Comparison of ENCODE assay signal across 40 cellular contexts in the genomic region with DNA sequence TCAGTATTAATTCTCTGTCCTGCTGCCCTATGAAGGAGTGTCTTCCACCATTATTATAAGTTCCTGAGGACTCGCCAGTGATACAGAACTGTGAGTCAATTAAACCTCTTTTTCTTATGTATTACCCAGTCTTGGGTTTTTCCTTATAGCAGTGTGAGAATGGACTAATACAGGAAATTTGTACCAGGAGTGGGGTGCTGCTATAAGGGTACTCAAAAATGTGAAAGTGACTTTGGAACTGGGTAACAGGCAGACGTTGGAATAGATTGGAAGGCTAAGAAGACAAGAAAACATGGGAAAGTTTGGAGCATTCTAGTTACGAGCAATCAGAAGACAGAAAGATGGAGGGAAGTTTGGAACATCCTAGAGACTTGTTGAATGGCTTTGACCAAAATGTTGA.
"Had no signal": no experiment of that assay in that cellular context is flagged by ENCODE, and none has a peak within 500 bp of the region (broad histone marks: within the 10 kb centered on the region; RNA-seq: fewer than 3 reads in every experiment).

No MANE protein-coding gene starts in this region.

- DNase-seq: activated effector memory CD4-positive, alpha-beta T cell treated with anti-CD3 and anti-CD28 coated beads, Interleukin-2, amount 50 U/mL, for 16 hours; activated effector memory CD4-positive, alpha-beta T cell treated with Interleukin-2 at 50 U/mL for 16 hours; activated gamma-delta T cell; activated gamma-delta T cell treated with Interleukin-2 at 50 U/mL for 16 hours; activated naive CD4-positive, alpha-beta T cell; activated naive CD4-positive, alpha-beta T cell treated with anti-CD3 and anti-CD28 coated beads for 36 hours; activated naive CD4-positive, alpha-beta T cell treated with anti-CD3 and anti-CD28 coated beads, Interleukin-2, amount 10 ng/mL, durations not matched to agents 7 days and 5 days; activated naive CD4-positive, alpha-beta T cell treated with anti-CD3 and anti-CD28 coated beads, Interleukin-2, amount 50 U/mL, for 16 hours; activated naive CD4-positive, alpha-beta T cell treated with Interleukin-2 at 50 U/mL for 16 hours; activated naive CD8-positive, alpha-beta T cell treated with anti-CD3 and anti-CD28 coated beads for 36 hours; activated naive CD8-positive, alpha-beta T cell treated with anti-CD3 and anti-CD28 coated beads, Interleukin-2, amount 10 ng/mL, durations not matched to agents 7 days and 5 days; activated naive CD8-positive, alpha-beta T cell treated with anti-CD3 and anti-CD28 coated beads, Interleukin-2, amount 50 U/mL, for 24 hours; activated T-cell treated with anti-CD3 and anti-CD28 coated beads, Interleukin-2, amount 50 U/mL, for 1 hour; activated T-cell treated with anti-CD3 and anti-CD28 coated beads, Interleukin-2, amount 50 U/mL, for 24 hours; activated T-cell treated with anti-CD3 and anti-CD28 coated beads, Interleukin-2, amount 50 U/mL, for 4 hours; activated T-cell treated with anti-CD3 and anti-CD28 coated beads, Interleukin-2, amount 50 U/mL, for 48 hours; activated T-cell treated with anti-CD3 and anti-CD28 coated beads, Interleukin-2, amount 50 U/mL, for 72 hours; adrenal gland; amniotic stem cell; amygdala; anterior cingulate cortex; aorta; body of pancreas; brain microvascular endothelial cell; caudate nucleus; central memory CD4-positive, alpha-beta T cell; cerebellar nuclear complex had no signal

- H3K27ac Mint-ChIP-seq: activated naive CD4-positive, alpha-beta T cell treated with anti-CD3 and anti-CD28 coated beads for 36 hours; activated naive CD4-positive, alpha-beta T cell treated with anti-CD3 and anti-CD28 coated beads, Interleukin-2, amount 10 ng/mL, durations not matched to agents 7 days and 5 days; activated naive CD4-positive, alpha-beta T cell treated with anti-CD3 and anti-CD28 coated beads, Interleukin-2, amount 50 U/mL, for 24 hours; activated naive CD4-positive, alpha-beta T cell treated with anti-CD3 and anti-CD28 coated beads, Interleukin-2, amount 50 U/mL, for 72 hours; activated naive CD8-positive, alpha-beta T cell; activated naive CD8-positive, alpha-beta T cell treated with anti-CD3 and anti-CD28 coated beads for 36 hours; activated naive CD8-positive, alpha-beta T cell treated with anti-CD3 and anti-CD28 coated beads, Interleukin-2, amount 10 ng/mL, durations not matched to agents 7 days and 5 days; activated naive CD8-positive, alpha-beta T cell treated with anti-CD3 and anti-CD28 coated beads, Interleukin-2, amount 50 U/mL, for 24 hours; activated T-cell treated with anti-CD3 and anti-CD28 coated beads, Interleukin-2, amount 50 U/mL, for 24 hours; activated T-cell treated with anti-CD3 and anti-CD28 coated beads, Interleukin-2, amount 50 U/mL, for 72 hours; activated T-helper 1 cell treated with anti-CD3 and anti-CD28 coated beads, Interleukin-12 subunit alpha, Interleukin-12 subunit beta, Interleukin-2, Interleukin-4 antibody, amounts not matched to agents 30 ng/mL and 10 ng/mL and 1 ng/mL, durations not matched to agents 14 hours and 24 hours and 36 hours; activated T-helper 17 cell treated with anti-CD3 and anti-CD28 coated beads, Interleukin-2, amount 50 U/mL, for 72 hours; activated T-helper 2 cell treated with anti-CD3 and anti-CD28 coated beads, Interferon-gamma antibody, Interleukin-2, Interleukin-4, amounts not matched to agents 10 μg/mL and 5 μg/mL and 100 μg/mL, durations not matched to agents 14 hours and 24 hours and 36 hours; brain had no signal

- H3K9me3 Mint-ChIP-seq: activated naive CD8-positive, alpha-beta T cell treated with anti-CD3 and anti-CD28 coated beads, Interleukin-2, amount 10 ng/mL, durations not matched to agents 7 days and 5 days had no signal

- H3K4me3 ChIP-seq: adrenal gland, ascending aorta, body of pancreas, breast epithelium, cardiac muscle cell had no signal

- H3K36me3 ChIP-seq: adrenal gland, ascending aorta, brain microvascular endothelial cell, breast epithelium, cardiac muscle cell had no signal

- H3K27me3 ChIP-seq: adrenal gland, ascending aorta, body of pancreas, brain microvascular endothelial cell, breast epithelium, cardiac muscle cell had no signal

- ATAC-seq: activated naive CD4-positive, alpha-beta T cell treated with anti-CD3 and anti-CD28 coated beads, Interleukin-2, amount 50 U/mL, for 72 hours; activated naive CD8-positive, alpha-beta T cell treated with anti-CD3 and anti-CD28 coated beads, Interleukin-2, amount 50 U/mL, for 24 hours; activated T-cell treated with anti-CD3 and anti-CD28 coated beads, Interleukin-2, amount 50 U/mL, for 4 hours; activated T-cell treated with anti-CD3 and anti-CD28 coated beads, Interleukin-2, amount 50 U/mL, for 72 hours; activated T-helper 17 cell treated with anti-CD3 and anti-CD28 coated beads, Interleukin-2, amount 50 U/mL, for 72 hours; body of pancreas had no signal

- H3K27me3 Mint-ChIP-seq: activated naive CD4-positive, alpha-beta T cell treated with anti-CD3 and anti-CD28 coated beads, Interleukin-2, amount 10 ng/mL, durations not matched to agents 7 days and 5 days; activated naive CD4-positive, alpha-beta T cell treated with anti-CD3 and anti-CD28 coated beads, Interleukin-2, amount 50 U/mL, for 24 hours; activated naive CD8-positive, alpha-beta T cell; activated naive CD8-positive, alpha-beta T cell treated with anti-CD3 and anti-CD28 coated beads for 36 hours; activated naive CD8-positive, alpha-beta T cell treated with anti-CD3 and anti-CD28 coated beads, Interleukin-2, amount 10 ng/mL, durations not matched to agents 7 days and 5 days; activated naive CD8-positive, alpha-beta T cell treated with anti-CD3 and anti-CD28 coated beads, Interleukin-2, amount 50 U/mL, for 24 hours; activated T-cell treated with anti-CD3 and anti-CD28 coated beads, Interleukin-2, amount 50 U/mL, for 24 hours; activated T-helper 17 cell treated with anti-CD3 and anti-CD28 coated beads, Interleukin-2, amount 50 U/mL, for 72 hours; brain; central memory CD8-positive, alpha-beta T cell had no signal

- H3K4me1 ChIP-seq: adrenal gland, ascending aorta, body of pancreas, breast epithelium had no signal

- H3K4me1 Mint-ChIP-seq: activated naive CD4-positive, alpha-beta T cell treated with anti-CD3 and anti-CD28 coated beads, Interleukin-2, amount 10 ng/mL, durations not matched to agents 7 days and 5 days; activated naive CD4-positive, alpha-beta T cell treated with anti-CD3 and anti-CD28 coated beads, Interleukin-2, amount 50 U/mL, for 24 hours; activated naive CD8-positive, alpha-beta T cell treated with anti-CD3 and anti-CD28 coated beads for 36 hours; activated naive CD8-positive, alpha-beta T cell treated with anti-CD3 and anti-CD28 coated beads, Interleukin-2, amount 10 ng/mL, durations not matched to agents 7 days and 5 days; activated naive CD8-positive, alpha-beta T cell treated with anti-CD3 and anti-CD28 coated beads, Interleukin-2, amount 50 U/mL, for 24 hours; activated T-helper 17 cell treated with anti-CD3 and anti-CD28 coated beads, Interleukin-2, amount 50 U/mL, for 72 hours; brain; central memory CD8-positive, alpha-beta T cell had no signal

- H3K36me3 Mint-ChIP-seq: activated naive CD4-positive, alpha-beta T cell treated with anti-CD3 and anti-CD28 coated beads, Interleukin-2, amount 10 ng/mL, durations not matched to agents 7 days and 5 days; activated naive CD4-positive, alpha-beta T cell treated with anti-CD3 and anti-CD28 coated beads, Interleukin-2, amount 50 U/mL, for 24 hours; activated naive CD8-positive, alpha-beta T cell; activated naive CD8-positive, alpha-beta T cell treated with anti-CD3 and anti-CD28 coated beads for 36 hours; activated naive CD8-positive, alpha-beta T cell treated with anti-CD3 and anti-CD28 coated beads, Interleukin-2, amount 10 ng/mL, durations not matched to agents 7 days and 5 days; brain had no signal

- H3K4me3 Mint-ChIP-seq: activated naive CD4-positive, alpha-beta T cell treated with anti-CD3 and anti-CD28 coated beads for 36 hours; activated naive CD4-positive, alpha-beta T cell treated with anti-CD3 and anti-CD28 coated beads, Interleukin-2, amount 10 ng/mL, durations not matched to agents 7 days and 5 days; activated naive CD4-positive, alpha-beta T cell treated with anti-CD3 and anti-CD28 coated beads, Interleukin-2, amount 50 U/mL, for 24 hours; activated naive CD8-positive, alpha-beta T cell; activated naive CD8-positive, alpha-beta T cell treated with anti-CD3 and anti-CD28 coated beads for 36 hours; activated naive CD8-positive, alpha-beta T cell treated with anti-CD3 and anti-CD28 coated beads, Interleukin-2, amount 10 ng/mL, durations not matched to agents 7 days and 5 days; activated naive CD8-positive, alpha-beta T cell treated with anti-CD3 and anti-CD28 coated beads, Interleukin-2, amount 50 U/mL, for 24 hours; activated T-cell treated with anti-CD3 and anti-CD28 coated beads, Interleukin-2, amount 50 U/mL, for 24 hours; activated T-cell treated with anti-CD3 and anti-CD28 coated beads, Interleukin-2, amount 50 U/mL, for 4 hours; activated T-cell treated with anti-CD3 and anti-CD28 coated beads, Interleukin-2, amount 50 U/mL, for 72 hours; activated T-helper 1 cell treated with anti-CD3 and anti-CD28 coated beads, Interleukin-12 subunit alpha, Interleukin-12 subunit beta, Interleukin-2, Interleukin-4 antibody, amounts not matched to agents 30 ng/mL and 10 ng/mL and 1 ng/mL, durations not matched to agents 14 hours and 24 hours and 36 hours; activated T-helper 17 cell treated with anti-CD3 and anti-CD28 coated beads, Interleukin-2, amount 50 U/mL, for 72 hours; brain; central memory CD8-positive, alpha-beta T cell had no signal

- H3K9me3 ChIP-seq: adrenal gland, ascending aorta had no signal

- H3K27ac ChIP-seq: adrenal gland, ascending aorta, body of pancreas, brain microvascular endothelial cell, breast epithelium, cardiac muscle cell had no signal

- FAIRE-seq: astrocyte, bronchial epithelial cell had no signal
